In the genomic region with DNA sequence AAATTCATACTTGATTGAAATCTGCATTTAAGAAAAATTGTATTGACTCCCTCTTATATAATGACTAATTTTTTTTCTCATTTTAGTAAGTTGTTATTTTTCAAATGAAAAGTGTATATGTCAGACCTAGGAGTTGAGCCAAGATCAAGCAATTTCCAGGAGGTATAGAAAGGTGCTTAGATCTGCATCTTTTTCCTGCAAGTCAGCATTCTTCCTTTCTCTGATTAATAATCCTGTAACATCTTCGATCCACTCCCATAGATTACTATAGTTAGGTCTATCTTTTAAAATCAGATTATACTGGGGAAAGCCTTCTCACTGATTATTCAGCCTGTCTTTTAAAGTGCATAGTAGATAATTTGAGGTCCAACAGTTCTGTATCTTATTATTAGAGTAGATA, we compare ENCODE assay signal across 1 cellular context.
TF ChIP-seq lines count a peak whose summit lies in the region.

No MANE protein-coding gene starts in this region.

TF ChIP-seq in HepG2, 621 proteins besides CTCF, POLR2A, EP300 and RAD21:
- TF ChIP-seq NFE2 (CRISPR knock-in tag; IDR thresholded peaks at IDR 0.05) (no peak), MAFF (IDR thresholded peaks at IDR 0.05; ENCODE audit: low read depth, low read length) (peak; percentile 78), MAFK (conservative IDR thresholded peaks at IDR 0.05 in 1 of 2, IDR thresholded peaks at IDR 0.05 in 1 of 2; ENCODE audit: low read length in 2 of 2) (peak in 1 of 2 experiments; percentile 80; a peak in 3 of 4 replicates), ZNF644 (CRISPR knock-in tag; IDR thresholded peaks at IDR 0.05; ENCODE audit: low read depth) (no peak)
- TF ChIP-seq, protein P1, sequence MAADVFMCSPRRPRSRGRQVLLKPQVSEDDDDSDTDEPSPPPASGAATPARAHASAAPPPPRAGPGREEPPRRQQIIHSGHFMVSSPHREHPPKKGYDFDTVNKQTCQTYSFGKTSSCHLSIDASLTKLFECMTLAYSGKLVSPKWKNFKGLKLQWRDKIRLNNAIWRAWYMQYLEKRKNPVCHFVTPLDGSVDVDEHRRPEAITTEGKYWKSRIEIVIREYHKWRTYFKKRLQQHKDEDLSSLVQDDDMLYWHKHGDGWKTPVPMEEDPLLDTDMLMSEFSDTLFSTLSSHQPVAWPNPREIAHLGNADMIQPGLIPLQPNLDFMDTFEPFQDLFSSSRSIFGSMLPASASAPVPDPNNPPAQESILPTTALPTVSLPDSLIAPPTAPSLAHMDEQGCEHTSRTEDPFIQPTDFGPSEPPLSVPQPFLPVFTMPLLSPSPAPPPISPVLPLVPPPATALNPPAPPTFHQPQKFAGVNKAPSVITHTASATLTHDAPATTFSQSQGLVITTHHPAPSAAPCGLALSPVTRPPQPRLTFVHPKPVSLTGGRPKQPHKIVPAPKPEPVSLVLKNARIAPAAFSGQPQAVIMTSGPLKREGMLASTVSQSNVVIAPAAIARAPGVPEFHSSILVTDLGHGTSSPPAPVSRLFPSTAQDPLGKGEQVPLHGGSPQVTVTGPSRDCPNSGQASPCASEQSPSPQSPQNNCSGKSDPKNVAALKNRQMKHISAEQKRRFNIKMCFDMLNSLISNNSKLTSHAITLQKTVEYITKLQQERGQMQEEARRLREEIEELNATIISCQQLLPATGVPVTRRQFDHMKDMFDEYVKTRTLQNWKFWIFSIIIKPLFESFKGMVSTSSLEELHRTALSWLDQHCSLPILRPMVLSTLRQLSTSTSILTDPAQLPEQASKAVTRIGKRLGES (CRISPR knock-in tag; IDR thresholded peaks at IDR 0.05; ENCODE audit: borderline replicate concordance): no peak
